ENCODE assay signal across 1 cellular context in genomic region chr2:162574615-162575452, GRCh38.
TF ChIP-seq lines count a peak whose summit lies in the region.

No MANE protein-coding gene starts in this region.

TF ChIP-seq in HepG2, 621 proteins besides CTCF, POLR2A, EP300 and RAD21 (continued from another document and continues in another):
- no peak for TF ChIP-seq ZBTB14 (CRISPR knock-in tag; IDR thresholded peaks at IDR 0.05)
- TF ChIP-seq RARA (CRISPR knock-in tag; IDR thresholded peaks at IDR 0.05): peak; percentile 86
- TF ChIP-seq ZNF790 (CRISPR knock-in tag; IDR thresholded peaks at IDR 0.05; ENCODE audit: borderline replicate concordance): no peak
- TF ChIP-seq ZNF331 (CRISPR knock-in tag; IDR thresholded peaks at IDR 0.05): peak; percentile 97
- TF ChIP-seq ZSCAN25 (CRISPR knock-in tag; IDR thresholded peaks at IDR 0.05): 0 out of 2 replicates have a peak, but pooled peaks have one; percentile 11
- TF ChIP-seq SNAPC2 (CRISPR knock-in tag; IDR thresholded peaks at IDR 0.05): 0 out of 2 replicates have a peak, but pooled peaks have one; percentile 64
- TF ChIP-seq PCBP1 (IDR thresholded peaks at IDR 0.05; ENCODE audit: borderline replicate concordance, low read depth, low read length): no peak
- TF ChIP-seq ATF6 (CRISPR knock-in tag; conservative IDR thresholded peaks at IDR 0.05): no peak
- no peak for TF ChIP-seq NFIB (CRISPR knock-in tag; IDR thresholded peaks at IDR 0.05; ENCODE audit: borderline replicate concordance)
- no peak for TF ChIP-seq PAF1 (CRISPR knock-in tag; IDR thresholded peaks at IDR 0.05)
- TF ChIP-seq ZNF710 (CRISPR knock-in tag; IDR thresholded peaks at IDR 0.05; ENCODE audit: borderline replicate concordance): 0 out of 2 replicates have a peak, but pooled peaks have one; percentile 30
- peak; percentile 90; the same call in 1 of the 2 replicates for TF ChIP-seq TARDBP (CRISPR knock-in tag; IDR thresholded peaks at IDR 0.05)
- TF ChIP-seq ZNF430 (CRISPR knock-in tag; IDR thresholded peaks at IDR 0.05): peak; percentile 50; the same call in 1 of the 2 replicates
- no peak for TF ChIP-seq SMAD1 (CRISPR knock-in tag; IDR thresholded peaks at IDR 0.05; ENCODE audit: borderline replicate concordance, low read depth)
- TF ChIP-seq PHF8 (CRISPR knock-in tag; IDR thresholded peaks at IDR 0.05): no peak
- no peak for TF ChIP-seq ZBTB3 (CRISPR knock-in tag; IDR thresholded peaks at IDR 0.05; ENCODE audit: borderline replicate concordance, low read depth)
- TF ChIP-seq AGO2 (optimal IDR thresholded peaks at IDR 0.05; ENCODE audit: low read depth, low read length): no peak
- no peak for TF ChIP-seq MTERF4 (CRISPR knock-in tag; IDR thresholded peaks at IDR 0.05)
- TF ChIP-seq ZFP36 (IDR thresholded peaks at IDR 0.05; ENCODE audit: borderline replicate concordance, low read depth, low read length, partially characterized antibody): no peak
- TF ChIP-seq CC2D1A (CRISPR knock-in tag; IDR thresholded peaks at IDR 0.05): no peak
- TF ChIP-seq FUBP1 (CRISPR knock-in tag; IDR thresholded peaks at IDR 0.05; ENCODE audit: borderline replicate concordance): 0 out of 2 replicates have a peak, but pooled peaks have one; percentile 18
- no peak for TF ChIP-seq ZNF766 (CRISPR knock-in tag; IDR thresholded peaks at IDR 0.05; ENCODE audit: borderline replicate concordance)
- TF ChIP-seq ZGPAT (CRISPR knock-in tag; IDR thresholded peaks at IDR 0.05): peak; percentile 83
- no peak for TF ChIP-seq U2AF1 (optimal IDR thresholded peaks at IDR 0.05; ENCODE audit: low read depth, low read length)
- peak; percentile 74 for TF ChIP-seq PPARG (CRISPR knock-in tag; conservative IDR thresholded peaks at IDR 0.05)
- TF ChIP-seq NFATC3 (CRISPR knock-in tag; IDR thresholded peaks at IDR 0.05): no peak
- TF ChIP-seq ZEB1 (IDR thresholded peaks at IDR 0.05; ENCODE audit: insufficient replicate concordance, low read depth): peak; percentile 97
- no peak for TF ChIP-seq TOE1 (CRISPR knock-in tag; IDR thresholded peaks at IDR 0.05)
- TF ChIP-seq POLR2AphosphoS2 (IDR thresholded peaks at IDR 0.05; ENCODE audit: low read depth, low read length): no peak
- no peak; the same call in 1 of the 2 replicates for TF ChIP-seq TAF1 (CRISPR knock-in tag; IDR thresholded peaks at IDR 0.05)
- TF ChIP-seq SRY (CRISPR knock-in tag; IDR thresholded peaks at IDR 0.05): no peak
- no peak for TF ChIP-seq HMGA1 (CRISPR knock-in tag; conservative IDR thresholded peaks at IDR 0.05)
- 0 out of 2 replicates have a peak, but pooled peaks have one; percentile 72 for TF ChIP-seq ZNF124 (CRISPR knock-in tag; IDR thresholded peaks at IDR 0.05)
- TF ChIP-seq FOXC1 (CRISPR knock-in tag; IDR thresholded peaks at IDR 0.05; ENCODE audit: borderline replicate concordance): no peak
- TF ChIP-seq SYNCRIP (IDR thresholded peaks at IDR 0.05; ENCODE audit: insufficient read depth, low read depth, low read length): no peak
- peak; percentile 75 for TF ChIP-seq HDAC1 (CRISPR knock-in tag; IDR thresholded peaks at IDR 0.05)
- peak; percentile 75 for TF ChIP-seq ZBTB21 (CRISPR knock-in tag; IDR thresholded peaks at IDR 0.05)
- TF ChIP-seq SKIL (CRISPR knock-in tag; IDR thresholded peaks at IDR 0.05; ENCODE audit: borderline replicate concordance): peak; percentile 31; the same call in 1 of the 2 replicates
- no peak for TF ChIP-seq LBX2 (CRISPR knock-in tag; IDR thresholded peaks at IDR 0.05; ENCODE audit: borderline replicate concordance)
- TF ChIP-seq DNMT3B (CRISPR knock-in tag; conservative IDR thresholded peaks at IDR 0.05): no peak; the same call in 1 of the 2 replicates
- TF ChIP-seq SKI (IDR thresholded peaks at IDR 0.05; ENCODE audit: partially characterized antibody): peak; percentile 63
- peak; percentile 17; the same call in 1 of the 2 replicates for TF ChIP-seq PHF20 (CRISPR knock-in tag; IDR thresholded peaks at IDR 0.05)
- TF ChIP-seq ZNF773 (CRISPR knock-in tag; IDR thresholded peaks at IDR 0.05; ENCODE audit: borderline replicate concordance): no peak
- no peak for TF ChIP-seq ZNF451 (CRISPR knock-in tag; IDR thresholded peaks at IDR 0.05)
- peak; percentile 67 for TF ChIP-seq SMC3 (IDR thresholded peaks at IDR 0.05; ENCODE audit: low read length)
- peak; percentile 60 for TF ChIP-seq ZFP91 (CRISPR knock-in tag; IDR thresholded peaks at IDR 0.05; ENCODE audit: borderline replicate concordance)
- TF ChIP-seq ZNF577 (CRISPR knock-in tag; IDR thresholded peaks at IDR 0.05; ENCODE audit: borderline replicate concordance, low read depth): no peak
- no peak; the same call in 1 of the 2 replicates for TF ChIP-seq ZNF275 (CRISPR knock-in tag; IDR thresholded peaks at IDR 0.05; ENCODE audit: borderline replicate concordance)
- no peak for TF ChIP-seq SNRNP70 (IDR thresholded peaks at IDR 0.05; ENCODE audit: low read depth, low read length)
- peak; percentile 52; the same call in 1 of the 2 replicates for TF ChIP-seq ZNF34 (CRISPR knock-in tag; IDR thresholded peaks at IDR 0.05; ENCODE audit: borderline replicate concordance)
- no peak for TF ChIP-seq KLF12 (CRISPR knock-in tag; IDR thresholded peaks at IDR 0.05; ENCODE audit: borderline replicate concordance)
- TF ChIP-seq RORA (CRISPR knock-in tag; IDR thresholded peaks at IDR 0.05): peak; percentile 3; the same call in 1 of the 2 replicates
